In the genomic region with DNA sequence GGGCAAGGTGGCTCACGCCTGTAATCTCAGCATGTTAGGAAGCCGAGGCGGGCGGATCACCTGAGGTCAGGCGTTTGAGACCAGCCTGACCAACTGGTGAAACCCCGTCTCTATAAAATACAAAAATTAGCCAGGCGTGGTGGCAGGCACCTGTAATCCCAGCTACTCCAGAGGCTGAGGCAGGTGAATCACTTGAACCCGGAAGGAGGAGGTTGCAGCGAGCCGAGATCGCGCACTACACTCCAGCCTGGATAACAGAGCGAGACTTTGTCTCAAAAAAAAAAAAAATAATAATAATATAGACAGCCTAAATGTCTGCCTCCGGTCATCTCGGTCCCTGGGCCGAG, we compare ENCODE assay signal across 1 cellular context.
A peak's percentile ranks its signal among the peaks of the same experiment; 100 is the strongest.
TF ChIP-seq lines count a peak whose summit lies in the region.

No MANE protein-coding gene starts in this region.

TF ChIP-seq in HCT116, 20 proteins besides CTCF, POLR2A, EP300 and RAD21:
- TF ChIP-seq ELF1 (IDR thresholded peaks at IDR 0.05; ENCODE audit: borderline replicate concordance, low read depth) = peak; percentile 16; the same call in 1 of the 2 replicates
